8 cellular contexts compared by ENCODE assay signal in genomic region chr1:179955731-179956130, GRCh38. TPM values are rescaled to one million over a fixed set of nuclear protein-coding genes. Genes with fewer than 3 reads are reported as not detected.
A peak's percentile ranks its signal among the peaks of the same experiment; 100 is the strongest.
DNase-seq lines count a peak whose midpoint lies in the region; ATAC-seq, FAIRE-seq and TF ChIP-seq lines count a peak whose summit lies in the region.

No MANE protein-coding gene starts in this region.

- no peaks in the 10 kb centered on the region for H3K36me3 ChIP-seq in CD4-positive, alpha-beta memory T cell (ENCODE audit: insufficient read depth, low read length)
- H3K36me3 ChIP-seq in colonic mucosa, result no peaks in the 10 kb centered on the region

- H3K27me3 Mint-ChIP-seq in CD4-positive, alpha-beta memory T cell, result no peaks in the 10 kb centered on the region
- H3K27me3 Mint-ChIP-seq in nephron progenitor cell (ENCODE audit: low read depth, poor library complexity), result peaks cover 6% of the 10 kb centered on the region

- TF ChIP-seq CTCF in colonic mucosa (IDR thresholded peaks at IDR 0.05), result no peak
- no peak for TF ChIP-seq CTCF in nephron progenitor cell (IDR thresholded peaks at IDR 0.05)

- peak overlapping the region; percentile 86 to 99 (median 91) for H3K4me3 Mint-ChIP-seq in CD4-positive, alpha-beta memory T cell
- H3K4me3 Mint-ChIP-seq in nephron progenitor cell, result peak overlapping the region; percentile 99

- H3K9me3 Mint-ChIP-seq in CD4-positive, alpha-beta memory T cell, result no peaks in the 10 kb centered on the region
- H3K9me3 Mint-ChIP-seq in nephron progenitor cell, result no peaks in the 10 kb centered on the region

- POLR2A ChIA-PET in CD4-positive, alpha-beta memory T cell (lab: Charles Lee; ENCODE audit: partially characterized antibody), result interaction anchor here (1.0 to 3.6 kb wide), 3 partner anchors 11 to 141 kb away, joined by 4 to 108 read pairs (median 12); partner anchors contain the start of gene TOR1AIP1

- peak overlapping the region; percentile 90 for H3K27ac ChIP-seq in CD4-positive, alpha-beta memory T cell (ENCODE audit: low read depth, low read length)
- peak overlapping the region; percentile 92 for H3K27ac ChIP-seq in colonic mucosa

- H3K4me1 Mint-ChIP-seq in CD4-positive, alpha-beta memory T cell, result peaks cover 40 to 77% (median 53%) of the 10 kb centered on the region in 4 donors
- H3K4me1 Mint-ChIP-seq in nephron progenitor cell, result peaks cover 29% of the 10 kb centered on the region

- H3K27ac Mint-ChIP-seq in CD4-positive, alpha-beta memory T cell, result peak overlapping the region; percentile 86 to 96 (median 94)
- H3K27ac Mint-ChIP-seq in nephron progenitor cell, result peak overlapping the region; percentile 97

- CTCF ChIA-PET in CD4-positive, alpha-beta memory T cell (lab: Charles Lee; ENCODE audit: partially characterized antibody), result interaction anchor here (0.5 to 0.8 kb wide), 2 partner anchors 43 to 141 kb away, joined by 3 read pairs; no protein-coding TSS in a partner anchor

- peak overlapping the region in 1 of 2 donors; percentile 90 for H3K9ac ChIP-seq in colonic mucosa (ENCODE audit: low read depth in 2 of 2, low read length in 2 of 2)

- intact Hi-C loops in CD4-positive, alpha-beta memory T cell (cut with micrococcal nuclease), result loop anchor here (2.0 to 10.0 kb wide), 4 partner anchors 141 to 1149 kb away; no protein-coding TSS in a partner anchor
- intact Hi-C loops in colonic mucosa (cut with DNase I), result loop anchor here (10.0 kb wide), 1 partner anchor 71 kb away; the partner anchor contains the start of gene TOR1AIP1

- peaks cover 50% of the 10 kb centered on the region for H3K4me1 ChIP-seq in CD4-positive, alpha-beta memory T cell (ENCODE audit: insufficient read depth, low read length)
- H3K4me1 ChIP-seq in colonic mucosa, result no peaks in the 10 kb centered on the region

- FAIRE-seq in frontal cortex (lab: Jason Lieb, UNC), result no peak

- no peak for DNase-seq in CD4-positive, alpha-beta memory T cell
- DNase-seq in MV-4-11 (lab: John Stamatoyannopoulos, UW), result peak; percentile 19
- no peak for DNase-seq in colonic mucosa
- DNase-seq in nephron progenitor cell, result no peak
- DNase-seq in left lobe of liver (ENCODE audit: low spot score), result no peak
- DNase-seq in frontal cortex (ENCODE audit: low spot score in 2 of 2), result no peak
- DNase-seq in NCI-H146 (lab: John Stamatoyannopoulos, UW), result no peak

- H3K27me3 ChIP-seq in CD4-positive, alpha-beta memory T cell (ENCODE audit: insufficient read depth, low read length), result no peaks in the 10 kb centered on the region
- H3K27me3 ChIP-seq in colonic mucosa, result no peaks in the 10 kb centered on the region

- peaks cover 0 to 7% of the 10 kb centered on the region in 2 donors for H3K36me3 Mint-ChIP-seq in CD4-positive, alpha-beta memory T cell
- H3K36me3 Mint-ChIP-seq in nephron progenitor cell (ENCODE audit: low read depth), result peaks cover 9% of the 10 kb centered on the region

- ATAC-seq in GM21447 (IDR thresholded peaks at IDR 0.05; ENCODE audit: unreplicated experiment), result no peak
- ATAC-seq in left lobe of liver, result no peak

- peak overlapping the region; percentile 49 to 76 for H3K4me3 ChIP-seq in CD4-positive, alpha-beta memory T cell (ENCODE audit: low read length in 2 of 2)
- peak overlapping the region; percentile 67 for H3K4me3 ChIP-seq in colonic mucosa

- H3K9me3 ChIP-seq in CD4-positive, alpha-beta memory T cell (ENCODE audit: control insufficient read depth in 1 of 2, low read length in 2 of 2), result no peaks in the 10 kb centered on the region
- H3K9me3 ChIP-seq in colonic mucosa, result no peaks in the 10 kb centered on the region

RNA-seq across cellular contexts. Expression of gene CEP350, which starts 1.1 kb away (rescaled TPM):
- total RNA-seq in CD4-positive, alpha-beta memory T cell, result 10 to 100 TPM; 86.2 to 99.4 TPM
- 10 to 100 TPM in 1 of 2 donors, 1 to 10 TPM in 1; 9.3 to 65.9 TPM for polyA plus RNA-seq in CD4-positive, alpha-beta memory T cell
- total RNA-seq in colonic mucosa (10 to 100 TPM; 34.7 to 50.6 TPM), left lobe of liver (18.0 TPM), frontal cortex (111 TPM)
